ENCODE assay signal across 10 cellular contexts in genomic region chr12:101713059-101713682, GRCh38. TPM values are rescaled to one million over a fixed set of nuclear protein-coding genes. Genes with fewer than 3 reads are reported as not detected.
DNase-seq lines count a peak whose midpoint lies in the region; ATAC-seq and TF ChIP-seq lines count a peak whose summit lies in the region.
"Had no signal": no experiment of that assay in that cellular context is flagged by ENCODE, and none has a peak within 500 bp of the region (broad histone marks: within the 10 kb centered on the region; RNA-seq: fewer than 3 reads in every experiment).

No MANE protein-coding gene starts in this region.

- H3K9me3 Mint-ChIP-seq in WTC11 = no peaks in the 10 kb centered on the region
- peaks cover 4% of the 10 kb centered on the region for H3K9me3 Mint-ChIP-seq in nephron
- H3K9me3 Mint-ChIP-seq: activated naive CD4-positive, alpha-beta T cell treated with anti-CD3 and anti-CD28 coated beads, Interleukin-2, amount 50 U/mL, for 24 hours had no signal

- ATAC-seq in WTC11 (no peak), Right ventricle myocardium superior (ENCODE audit: poor library complexity) (peak; percentile 84), HG03354 (IDR thresholded peaks at IDR 0.05; ENCODE audit: poor library complexity, severe bottlenecking, unreplicated experiment) (no peak), GM18498 (IDR thresholded peaks at IDR 0.05; ENCODE audit: unreplicated experiment) (no peak)

- H3K27ac ChIP-seq in tibial artery = no peak overlapping the region

- TF ChIP-seq CTCF in WTC11 (IDR thresholded peaks at IDR 0.05) (no peak), nephron (IDR thresholded peaks at IDR 0.05; ENCODE audit: unreplicated experiment in 3 of 3) (no peak), tibial artery (IDR thresholded peaks at IDR 0.05) (no peak)

- POLR2A ChIA-PET in WTC11 (lab: Charles Lee) = interaction anchor here (0.5 kb wide), 1 partner anchor 156 kb away, joined by 4 read pairs; no protein-coding TSS in a partner anchor

- peak overlapping the region; percentile 86 for H3K27ac Mint-ChIP-seq in WTC11
- H3K27ac Mint-ChIP-seq in nephron = peak overlapping the region; percentile 71 to 93 (median 84)
- H3K27ac Mint-ChIP-seq: activated naive CD4-positive, alpha-beta T cell treated with anti-CD3 and anti-CD28 coated beads, Interleukin-2, amount 50 U/mL, for 24 hours had no signal

- no peaks in the 10 kb centered on the region for H3K9me3 ChIP-seq in tibial artery

- intact Hi-C loops in Right ventricle myocardium superior (cut with DNase I) (no loop called here), tibial artery (cut with DNase I; ENCODE audit: low total_unique reads) (no loop called here)

- H3K4me1 Mint-ChIP-seq in WTC11 (peaks cover 15% of the 10 kb centered on the region), nephron (peaks cover 12% of the 10 kb centered on the region)

- H3K4me1 ChIP-seq in tibial artery = peaks cover 0 to 8% (median 4%) of the 10 kb centered on the region in 4 donors

- no peak for DNase-seq in WTC11 (ENCODE audit: low spot score)
- DNase-seq in Right ventricle myocardium superior = no peak
- peak; percentile 72 to 77 for DNase-seq in tibial artery
- DNase-seq in Kasumi-1 (lab: John Stamatoyannopoulos, UW) = no peak
- no peak for DNase-seq in iPS-NIHi11 (ENCODE audit: low spot score)

- no peaks in the 10 kb centered on the region for H3K36me3 ChIP-seq in tibial artery

- no peaks in the 10 kb centered on the region for H3K27me3 ChIP-seq in tibial artery

- no peaks in the 10 kb centered on the region for H3K27me3 Mint-ChIP-seq in WTC11 (ENCODE audit: low read depth)
- H3K27me3 Mint-ChIP-seq in nephron (ENCODE audit: low read depth) = no peaks in the 10 kb centered on the region
- H3K27me3 Mint-ChIP-seq: activated naive CD4-positive, alpha-beta T cell treated with anti-CD3 and anti-CD28 coated beads, Interleukin-2, amount 50 U/mL, for 24 hours had no signal

- H3K36me3 Mint-ChIP-seq in WTC11 (no peaks in the 10 kb centered on the region), nephron (ENCODE audit: low read depth) (peaks cover 23% of the 10 kb centered on the region)
- H3K36me3 Mint-ChIP-seq: activated naive CD4-positive, alpha-beta T cell treated with anti-CD3 and anti-CD28 coated beads, Interleukin-2, amount 50 U/mL, for 24 hours had no signal

- H3K4me3 Mint-ChIP-seq in WTC11 = no peak overlapping the region
- peak overlapping the region; percentile 14 to 72 (median 31) for H3K4me3 Mint-ChIP-seq in nephron
- H3K4me3 Mint-ChIP-seq: activated naive CD4-positive, alpha-beta T cell treated with anti-CD3 and anti-CD28 coated beads, Interleukin-2, amount 50 U/mL, for 24 hours had no signal

- CTCF ChIA-PET in WTC11 (lab: Charles Lee) = interaction anchor here (1.2 kb wide), 1 partner anchor 47 kb away, joined by 3 read pairs; no protein-coding TSS in a partner anchor

- H3K4me3 ChIP-seq in tibial artery = no peak overlapping the region

TF ChIP-seq in WTC11, 78 proteins besides CTCF, POLR2A, EP300 and RAD21:
- TF ChIP-seq GABPB1 (CRISPR knock-in tag; IDR thresholded peaks at IDR 0.05) (peak; percentile 57), ZNF263 (CRISPR knock-in tag; IDR thresholded peaks at IDR 0.05; ENCODE audit: low read depth) (no peak)

RNA-seq across cellular contexts. Expression of gene CHPT1, which starts 15.7 kb away (rescaled TPM):
- total RNA-seq in WTC11 (2021) = 17.6 to 19.8 TPM (median 19.1 TPM) in 3 replicates
- total RNA-seq in Right ventricle myocardium superior = 139 TPM

RNA-seq across cellular contexts. Expression of gene SYCP3, which starts 26.1 kb away (rescaled TPM):
- 0.15 TPM in 1 of 3 replicates, not detected in the others for total RNA-seq in WTC11 (2021)
- total RNA-seq in Right ventricle myocardium superior = not detected
- total RNA-seq: RPMI7951 had no signal

Comparison
In these comparisons a context has a peak if more than half of its experiments do, and no peak if none do; other contexts are left out.
1. DNase-seq: peak in tibial artery (2 of 2); none in WTC11 (single experiment), Right ventricle myocardium superior (single experiment), Kasumi-1 (0 of 2) and iPS-NIHi11 (single experiment).